8 cellular contexts compared by ENCODE assay signal in genomic region chr6:108847738-108848115, GRCh38. TPM values are rescaled to one million over a fixed set of nuclear protein-coding genes. Genes with fewer than 3 reads are reported as not detected.
DNase-seq lines count a peak whose midpoint lies in the region; ATAC-seq lines count a peak whose summit lies in the region.

No MANE protein-coding gene starts in this region.

- peaks cover 7% of the 10 kb centered on the region for H3K4me1 Mint-ChIP-seq in activated T-helper 17 cell treated with anti-CD3 and anti-CD28 coated beads, Interleukin-2, amount 50 U/mL, for 72 hours

- no peaks in the 10 kb centered on the region for H3K27me3 Mint-ChIP-seq in activated T-helper 17 cell treated with anti-CD3 and anti-CD28 coated beads, Interleukin-2, amount 50 U/mL, for 72 hours

- H3K4me3 ChIP-seq in iPS-18a (ENCODE audit: low read length) (peak overlapping the region; percentile 75), subcutaneous abdominal adipose tissue (ENCODE audit: low read depth in 1 of 5, low read length in 5 of 5) (peak overlapping the region; percentile 69 to 86 (median 81))

- H3K27me3 ChIP-seq in iPS-18a (ENCODE audit: control insufficient read depth, insufficient read depth, low read length) (no peaks in the 10 kb centered on the region), subcutaneous abdominal adipose tissue (ENCODE audit: control insufficient read depth in 5 of 5, insufficient read depth in 4 of 5, low read length in 5 of 5) (no peaks in the 10 kb centered on the region)

- peak overlapping the region; percentile 92 for H3K27ac Mint-ChIP-seq in activated T-helper 17 cell treated with anti-CD3 and anti-CD28 coated beads, Interleukin-2, amount 50 U/mL, for 72 hours

- H3K4me1 ChIP-seq in iPS-18a (ENCODE audit: control insufficient read depth, low read depth, low read length) (no peaks in the 10 kb centered on the region), subcutaneous abdominal adipose tissue (ENCODE audit: control insufficient read depth in 5 of 5, insufficient read depth in 5 of 5, low read length in 5 of 5) (peaks cover 2 to 42% (median 34%) of the 10 kb centered on the region in 5 donors)

- H3K9me3 Mint-ChIP-seq in activated T-helper 17 cell treated with anti-CD3 and anti-CD28 coated beads, Interleukin-2, amount 50 U/mL, for 72 hours: no peaks in the 10 kb centered on the region

- H3K36me3 ChIP-seq in iPS-18a (ENCODE audit: control insufficient read depth, low read depth, low read length): no peaks in the 10 kb centered on the region
- no peaks in the 10 kb centered on the region for H3K36me3 ChIP-seq in subcutaneous abdominal adipose tissue (ENCODE audit: control insufficient read depth in 5 of 5, insufficient read depth in 5 of 5, low read length in 5 of 5)

- H3K27ac ChIP-seq in iPS-18a (ENCODE audit: low read length) (no peak overlapping the region), subcutaneous abdominal adipose tissue (ENCODE audit: low read depth, low read length) (peak overlapping the region; percentile 67)

- intact Hi-C loops in sciatic nerve (cut with DNase I): no loop called here

- peak overlapping the region; percentile 83 for H3K4me3 Mint-ChIP-seq in activated T-helper 17 cell treated with anti-CD3 and anti-CD28 coated beads, Interleukin-2, amount 50 U/mL, for 72 hours

- ATAC-seq in activated T-helper 17 cell treated with anti-CD3 and anti-CD28 coated beads, Interleukin-2, amount 50 U/mL, for 72 hours (replicated peaks): peak; percentile 0
- no peak for ATAC-seq in sciatic nerve
- ATAC-seq in HG02981 (IDR thresholded peaks at IDR 0.05; ENCODE audit: unreplicated experiment): no peak

- H3K36me3 Mint-ChIP-seq in activated T-helper 17 cell treated with anti-CD3 and anti-CD28 coated beads, Interleukin-2, amount 50 U/mL, for 72 hours (ENCODE audit: low read depth): no peaks in the 10 kb centered on the region

- H3K9me3 ChIP-seq in iPS-18a (ENCODE audit: control insufficient read depth, low read depth, low read length) (no peaks in the 10 kb centered on the region), subcutaneous abdominal adipose tissue (ENCODE audit: control insufficient read depth in 5 of 5, low read length in 5 of 5) (no peaks in the 10 kb centered on the region)

- peak; percentile 49 for DNase-seq in NCI-H748 (lab: John Stamatoyannopoulos, UW; ENCODE audit: unreplicated experiment)
- no peak for DNase-seq in NCI-H748 treated with DMSO at 0.1 percent for 48 hours (lab: John Stamatoyannopoulos, UW)
- DNase-seq in sciatic nerve (ENCODE audit: low spot score): no peak
- DNase-seq in stimulated activated CD4-positive, alpha-beta T cell treated with anti-CD3 and anti-CD28 coated beads, Interleukin-15, amount 100 ng/mL, for 24 hours: no peak

- H3K9ac ChIP-seq in iPS-18a (ENCODE audit: low read length) (peak overlapping the region; percentile 57), subcutaneous abdominal adipose tissue (ENCODE audit: low read length in 5 of 5) (peak overlapping the region in 4 of 5 donors; percentile 71 to 78 (median 76))

RNA-seq across cellular contexts. Expression of gene ARMC2, which starts 0.5 kb away (rescaled TPM):
- total RNA-seq in activated T-helper 17 cell treated with anti-CD3 and anti-CD28 coated beads, Interleukin-2, amount 50 U/mL, for 72 hours: 1 to 10 TPM; 2.9 to 5.7 TPM
- total RNA-seq in sciatic nerve: 17.2 TPM
